ENCODE assay signal across 17 cellular contexts in the genomic region with DNA sequence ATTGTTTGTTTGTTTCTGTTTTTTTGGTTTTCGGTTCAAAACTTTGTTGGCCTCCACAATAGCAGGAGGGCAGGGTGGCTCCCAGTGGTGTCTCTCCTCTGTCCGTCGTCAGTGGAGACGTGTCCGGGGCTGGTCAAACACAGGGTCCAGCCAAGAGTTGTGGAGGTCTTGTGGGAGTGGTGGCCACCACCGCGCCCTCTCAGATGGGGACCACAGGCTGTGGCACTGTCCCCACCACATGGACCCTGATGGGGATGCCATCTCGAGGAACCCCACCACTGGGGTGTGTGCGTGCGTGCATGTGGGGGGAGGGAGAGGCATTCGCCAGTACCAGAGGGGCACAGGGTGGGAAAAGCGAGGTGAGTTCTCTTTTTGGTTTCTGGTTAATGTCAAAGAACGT. TPM values are rescaled to one million over a fixed set of nuclear protein-coding genes. Genes with fewer than 3 reads are reported as not detected.
"Had no signal": no experiment of that assay in that cellular context is flagged by ENCODE, and none has a peak within 500 bp of the region (broad histone marks: within the 10 kb centered on the region; RNA-seq: fewer than 3 reads in every experiment).

No MANE protein-coding gene starts in this region.

- H3K4me3 Mint-ChIP-seq: neural progenitor cell had no signal

- H3K27ac Mint-ChIP-seq: neural progenitor cell had no signal

- H3K9me3 ChIP-seq: gastrocnemius medialis, pancreas, right lobe of liver, thoracic aorta, upper lobe of right lung had no signal

- H3K4me1 ChIP-seq: gastrocnemius medialis, pancreas, right lobe of liver had no signal

- H3K36me3 Mint-ChIP-seq: neural progenitor cell had no signal

- H3K9ac ChIP-seq: neural progenitor cell had no signal

- H3K27ac ChIP-seq: neural progenitor cell, pancreas, right lobe of liver had no signal

- H3K4me3 ChIP-seq: gastrocnemius medialis, neural progenitor cell, pancreas, right lobe of liver, thoracic aorta, upper lobe of right lung had no signal

- H3K36me3 ChIP-seq: gastrocnemius medialis, neural progenitor cell, pancreas, right lobe of liver, thoracic aorta, upper lobe of right lung had no signal

- ATAC-seq: esophagus mucosa, gastrocnemius medialis, left lobe of liver, pancreas, right lobe of liver, upper lobe of right lung had no signal

- H3K27me3 ChIP-seq: gastrocnemius medialis, neural progenitor cell, pancreas, right lobe of liver, upper lobe of right lung had no signal

- H3K4me2 ChIP-seq: neural progenitor cell had no signal

- H3K9me3 Mint-ChIP-seq: neural progenitor cell had no signal

- DNase-seq: activated CD4-positive, alpha-beta T cell treated with anti-CD3 and anti-CD28 coated beads, Interleukin-2, amount 50 U/mL, for 48 hours; effector CD4-positive, alpha-beta T cell; gastrocnemius medialis; head of caudate nucleus; midbrain; pancreas; right lobe of liver; small intestine; stimulated activated CD4-positive, alpha-beta T cell treated with anti-CD3 and anti-CD28 coated beads, Interleukin-15, amount 100 ng/mL, for 24 hours; stimulated activated CD4-positive, alpha-beta T cell treated with anti-CD3 and anti-CD28 coated beads, Interleukin-2, amount 100 ng/mL, for 48 hours; SW 1271; upper lobe of right lung had no signal

RNA-seq across cellular contexts. Expression of a gene that starts 19.8 kb away (rescaled TPM):
- total RNA-seq: lung microvascular endothelial cell had no signal
